Comparison of ENCODE assay signal across 10 cellular contexts in the genomic region with DNA sequence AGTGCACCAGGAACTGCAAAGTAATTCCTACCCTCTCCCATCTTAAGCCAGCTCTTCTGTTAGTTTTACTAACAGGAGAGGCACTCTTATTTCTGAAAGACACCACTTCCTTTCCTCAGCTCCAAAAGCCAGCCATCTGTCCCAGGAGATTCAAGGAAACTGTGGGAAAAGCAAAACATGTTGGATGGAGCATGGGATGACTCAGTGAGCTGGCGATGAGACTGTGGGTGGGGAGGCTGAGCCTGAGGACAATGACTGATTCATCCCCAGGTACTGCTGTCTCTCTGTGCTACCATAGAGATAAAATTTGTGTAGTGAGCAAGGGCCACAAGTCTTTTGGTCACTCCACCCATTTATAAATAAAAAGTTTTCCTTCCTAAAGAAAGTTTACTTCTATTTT.
A peak's percentile ranks its signal among the peaks of the same experiment; 100 is the strongest.
DNase-seq lines count a peak whose midpoint lies in the region; ATAC-seq and TF ChIP-seq lines count a peak whose summit lies in the region.
"Had no signal": no experiment of that assay in that cellular context is flagged by ENCODE, and none has a peak within 500 bp of the region (broad histone marks: within the 10 kb centered on the region; RNA-seq: fewer than 3 reads in every experiment).

No MANE protein-coding gene starts in this region.

- H3K9me3 ChIP-seq in OCI-LY7 (ENCODE audit: low read length) (no peaks in the 10 kb centered on the region), mucosa of descending colon (no peaks in the 10 kb centered on the region)

- H3K4me1 ChIP-seq in OCI-LY7 (ENCODE audit: insufficient read depth, low read length, poor library complexity, severe bottlenecking) (peaks cover 8% of the 10 kb centered on the region), mucosa of descending colon (ENCODE audit: low read depth) (no peaks in the 10 kb centered on the region)

- DNase-seq in Ammon's horn (ENCODE audit: low spot score) = peak; percentile 65
- no peak for DNase-seq in OCI-LY7 (ENCODE audit: low spot score)
- DNase-seq in mucosa of descending colon = peak in 2 of 3 donors; percentile 9 to 26
- DNase-seq in NCI-H748 (lab: John Stamatoyannopoulos, UW; ENCODE audit: unreplicated experiment) = no peak
- DNase-seq in NCI-H524 (lab: John Stamatoyannopoulos, UW) = no peak
- no peak for DNase-seq in T-helper 1 cell
- DNase-seq: activated CD4-positive, alpha-beta T cell treated with anti-CD3 and anti-CD28 coated beads, Interleukin-2, amount 10 ng/mL, durations not matched to agents 7 days and 5 days had no signal

- no peaks in the 10 kb centered on the region for H3K36me3 ChIP-seq in OCI-LY7 (ENCODE audit: insufficient read depth, low read length)
- no peaks in the 10 kb centered on the region for H3K36me3 ChIP-seq in mucosa of descending colon (ENCODE audit: low read depth)

- no peak overlapping the region for H3K27ac ChIP-seq in OCI-LY7 (ENCODE audit: low read depth, low read length, poor library complexity, severe bottlenecking)
- H3K27ac ChIP-seq: C4-2B had no signal

- no peaks in the 10 kb centered on the region for H4K20me1 ChIP-seq in OCI-LY7 (ENCODE audit: insufficient read depth, low read length)

- CTCF ChIA-PET in OCI-LY7 (lab: Charles Lee; ENCODE audit: unreplicated experiment) = no interaction called here

- ATAC-seq in esophagus mucosa = peak; percentile 98
- ATAC-seq in mucosa of descending colon = peak; percentile 90
- ATAC-seq in GM21723 (IDR thresholded peaks at IDR 0.05; ENCODE audit: unreplicated experiment) = no peak

- no peaks in the 10 kb centered on the region for H3K79me2 ChIP-seq in OCI-LY7 (ENCODE audit: insufficient read depth, low read depth, low read length)

- POLR2A ChIA-PET in OCI-LY7 (lab: Charles Lee) = interaction anchor here (0.6 to 1.3 kb wide), 6 partner anchors 10 to 610 kb away, joined by 3 to 6 read pairs (median 3); no protein-coding TSS in a partner anchor

- H3K9me2 ChIP-seq in OCI-LY7 (ENCODE audit: insufficient read depth, low read length) = no peaks in the 10 kb centered on the region

- H3K4me2 ChIP-seq in OCI-LY7 (ENCODE audit: low read length) = peak overlapping the region; percentile 10; the same call in 1 of the 2 replicates

- no peak overlapping the region for H2AFZ ChIP-seq in OCI-LY7 (ENCODE audit: low read length)

- TF ChIP-seq CTCF in OCI-LY7 (conservative IDR thresholded peaks at IDR 0.05; ENCODE audit: low read length) = no peak
- no peak for TF ChIP-seq CTCF in mucosa of descending colon (IDR thresholded peaks at IDR 0.05)

- BruUV-seq in OCI-LY7 (replicated peaks; lab: Mats Ljungman, UMichigan) = no TSS peak

- no peak overlapping the region for H3K4me3 ChIP-seq in OCI-LY7 (ENCODE audit: low read depth, low read length, poor library complexity, severe bottlenecking)
- H3K4me3 ChIP-seq in mucosa of descending colon = no peak overlapping the region

- intact Hi-C loops in OCI-LY7 (cut with micrococcal nuclease; ENCODE audit: unreplicated experiment) (no loop called here), mucosa of descending colon (cut with DNase I, micrococcal nuclease) (no loop called here)

Comparison
In these comparisons a context has a peak if more than half of its experiments do, and no peak if none do; other contexts are left out.
1. DNase-seq: peak in Ammon's horn (single experiment) and mucosa of descending colon (2 of 3); none in OCI-LY7 (single experiment), NCI-H748 (single experiment), NCI-H524 (0 of 2) and T-helper 1 cell (0 of 5).